In genomic region chr12:54565658-54566552, GRCh38 we compare ENCODE assay signal across 1 cellular context.
TF ChIP-seq lines count a peak whose summit lies in the region.

No MANE protein-coding gene starts in this region.

TF ChIP-seq in SK-N-SH, 30 proteins besides CTCF, POLR2A, EP300 and RAD21:
- TF ChIP-seq ZBTB33 (IDR thresholded peaks at IDR 0.05; ENCODE audit: borderline replicate concordance, low read depth) (no peak), NFIC (IDR thresholded peaks at IDR 0.05; ENCODE audit: borderline replicate concordance) (no peak), MXI1 (IDR thresholded peaks at IDR 0.05; ENCODE audit: low read depth, low read length) (no peak), POLR2AphosphoS5 (IDR thresholded peaks at IDR 0.05; ENCODE audit: low read depth, low read length) (no peak), GABPA (IDR thresholded peaks at IDR 0.05; ENCODE audit: low read depth) (no peak), ELF1 (IDR thresholded peaks at IDR 0.05) (no peak), USF1 (IDR thresholded peaks at IDR 0.05; ENCODE audit: borderline replicate concordance, low read depth) (no peak), SMC3 (IDR thresholded peaks at IDR 0.05; ENCODE audit: low read depth, low read length) (no peak)
